Comparison of ENCODE assay signal across 2 cellular contexts in genomic region chr3:195668131-195668766, GRCh38. TPM values are rescaled to one million over a fixed set of nuclear protein-coding genes. Genes with fewer than 3 reads are reported as not detected.
"Had no signal": no experiment of that assay in that cellular context is flagged by ENCODE, and none has a peak within 500 bp of the region (broad histone marks: within the 10 kb centered on the region; RNA-seq: fewer than 3 reads in every experiment).

No MANE protein-coding gene starts in this region.

RNA-seq across cellular contexts. Expression of gene MUC20, which starts 52.5 kb away (rescaled TPM):
- total RNA-seq: RPMI7951, SJCRH30 had no signal
